1 cellular context compared by ENCODE assay signal in the genomic region with DNA sequence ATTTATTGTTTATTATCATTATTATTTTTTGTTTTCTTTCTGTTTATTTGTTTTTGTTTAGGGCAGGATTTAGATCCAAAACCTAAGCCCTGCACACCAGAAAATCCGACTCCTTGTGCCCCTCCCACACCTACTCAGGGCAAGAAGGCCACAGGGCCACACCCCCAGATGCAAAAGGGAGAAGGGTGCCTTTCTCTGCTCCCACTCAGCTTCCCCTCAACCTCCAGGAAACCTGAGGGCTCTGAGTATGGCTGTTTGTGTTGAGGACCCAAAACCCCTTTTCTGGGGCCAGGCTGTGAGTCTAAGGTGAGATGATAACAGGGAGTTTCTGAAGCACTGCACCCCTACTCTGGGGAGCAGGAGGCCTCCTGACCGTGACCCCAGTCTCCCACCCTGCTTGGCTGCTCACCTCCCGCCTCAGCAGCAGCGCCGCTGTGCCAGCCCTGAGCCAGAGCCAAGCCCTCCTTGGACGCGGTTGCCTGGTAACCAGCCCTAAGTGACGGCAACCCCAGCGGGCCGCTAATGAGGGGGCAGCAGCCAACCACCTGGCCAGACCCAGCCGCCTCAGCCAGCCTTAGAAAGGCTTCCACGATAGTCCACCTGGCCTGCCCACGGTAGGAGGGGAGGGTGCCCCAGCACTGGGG.
TF ChIP-seq lines count a peak whose summit lies in the region.

No MANE protein-coding gene starts in this region.

TF ChIP-seq in H1, 55 proteins besides CTCF, POLR2A, EP300 and RAD21:
- TF ChIP-seq CBX8 (IDR thresholded peaks at IDR 0.05; ENCODE audit: borderline replicate concordance, low read depth, low read length) (no peak), NANOG (IDR thresholded peaks at IDR 0.05; ENCODE audit: insufficient read depth, low read depth, low read length, poor library complexity, severe bottlenecking) (peak; percentile 4), BCL11A (IDR thresholded peaks at IDR 0.05; ENCODE audit: low read depth in 2 of 2, low read length in 2 of 2) (no peak), BACH1 (IDR thresholded peaks at IDR 0.05; ENCODE audit: low read length) (no peak), CREB1 (IDR thresholded peaks at IDR 0.05) (peak; percentile 41; the same call in 1 of the 2 replicates), SIN3A (conservative IDR thresholded peaks at IDR 0.05 in 1 of 2, IDR thresholded peaks at IDR 0.05 in 1 of 2; ENCODE audit: low read depth in 1 of 2, low read length in 2 of 2) (peak in 1 of 2 experiments; percentile 90; a peak in 2 of 4 replicates), CTBP2 (IDR thresholded peaks at IDR 0.05; ENCODE audit: borderline replicate concordance, insufficient read depth, insufficient read length, low read length) (no peak), EGR1 (IDR thresholded peaks at IDR 0.05; ENCODE audit: borderline replicate concordance, low read depth, low read length) (peak; percentile 19; the same call in 1 of the 2 replicates), RBBP5 (IDR thresholded peaks at IDR 0.05; ENCODE audit: borderline replicate concordance, low read depth, low read length) (no peak)
- TF ChIP-seq, protein P1, sequence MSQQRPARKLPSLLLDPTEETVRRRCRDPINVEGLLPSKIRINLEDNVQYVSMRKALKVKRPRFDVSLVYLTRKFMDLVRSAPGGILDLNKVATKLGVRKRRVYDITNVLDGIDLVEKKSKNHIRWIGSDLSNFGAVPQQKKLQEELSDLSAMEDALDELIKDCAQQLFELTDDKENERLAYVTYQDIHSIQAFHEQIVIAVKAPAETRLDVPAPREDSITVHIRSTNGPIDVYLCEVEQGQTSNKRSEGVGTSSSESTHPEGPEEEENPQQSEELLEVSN (IDR thresholded peaks at IDR 0.05), result 0 out of 2 replicates have a peak, but pooled peaks have one; percentile 5
